ENCODE assay signal across 13 cellular contexts in the genomic region with DNA sequence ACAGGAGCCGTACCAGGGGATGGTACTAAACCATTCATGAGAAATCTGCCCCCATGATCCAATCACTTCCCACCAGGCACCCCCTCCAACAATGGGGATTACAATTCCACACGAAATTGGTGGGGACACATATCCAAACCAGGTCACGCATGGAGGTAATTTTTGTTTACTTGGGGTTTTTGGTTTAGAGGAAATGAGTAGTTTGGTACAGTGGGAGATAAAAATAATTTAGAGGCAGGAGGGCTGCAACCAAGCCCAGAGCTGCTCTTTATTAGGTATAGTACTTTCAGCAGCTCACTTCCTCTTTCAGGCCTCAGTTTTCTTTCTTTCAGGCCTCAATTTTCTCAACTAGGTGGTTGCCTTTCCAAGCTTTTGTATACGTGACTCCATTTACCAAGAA. TPM values are rescaled to one million over a fixed set of nuclear protein-coding genes. Genes with fewer than 3 reads are reported as not detected.
DNase-seq lines count a peak whose midpoint lies in the region; ATAC-seq and TF ChIP-seq lines count a peak whose summit lies in the region.
"Had no signal": no experiment of that assay in that cellular context is flagged by ENCODE, and none has a peak within 500 bp of the region (broad histone marks: within the 10 kb centered on the region; RNA-seq: fewer than 3 reads in every experiment).

No MANE protein-coding gene starts in this region.

- 88% methylated on average over 4 of the region's 4 CpGs for WGBS in lower leg skin, 2 donors

- H3K4me1 Mint-ChIP-seq in activated naive CD4-positive, alpha-beta T cell treated with anti-CD3 and anti-CD28 coated beads for 36 hours (ENCODE audit: low read depth): no peaks in the 10 kb centered on the region

- POLR2A ChIA-PET in GM10248 (lab: Yijun Ruan, JAX): no interaction called here

- ATAC-seq in GM19395 (IDR thresholded peaks at IDR 0.05; ENCODE audit: unreplicated experiment): peak; percentile 90
- ATAC-seq in HG02759 (IDR thresholded peaks at IDR 0.05; ENCODE audit: unreplicated experiment): peak; percentile 77
- ATAC-seq in HG03469 (IDR thresholded peaks at IDR 0.05; ENCODE audit: unreplicated experiment): peak; percentile 84
- ATAC-seq: WTC11 had no signal

- no peak for TF ChIP-seq POLR2A in lower leg skin (IDR thresholded peaks at IDR 0.05)

- DNase-seq in GM10248 (ENCODE audit: extremely low spot score) (peak; percentile 42), lower leg skin (ENCODE audit: low spot score in 2 of 2) (no peak), Ammon's horn (ENCODE audit: low spot score) (no peak), NCI-H2081 (lab: John Stamatoyannopoulos, UW) (no peak)
- DNase-seq in activated naive CD4-positive, alpha-beta T cell treated with anti-CD3 and anti-CD28 coated beads for 36 hours: no peak
- DNase-seq: activated T-cell treated with anti-CD3 and anti-CD28 coated beads, Interleukin-2, amount 50 U/mL, for 48 hours; NCI-H510A treated with DMSO at 0.1 percent for 48 hours; SJCRH30 had no signal

- intact Hi-C loops in lower leg skin (cut with DNase I; ENCODE audit: low total_unique reads): no loop called here
- intact Hi-C loops in activated naive CD4-positive, alpha-beta T cell treated with anti-CD3 and anti-CD28 coated beads for 36 hours (cut with micrococcal nuclease): no loop called here

- TF ChIP-seq CTCF in GM10248 (IDR thresholded peaks at IDR 0.05; ENCODE audit: control extremely low read depth, extremely low read depth, low read depth, missing control alignments): no peak
- no peak for TF ChIP-seq CTCF in lower leg skin (IDR thresholded peaks at IDR 0.05)

- H3K9me3 Mint-ChIP-seq in activated naive CD4-positive, alpha-beta T cell treated with anti-CD3 and anti-CD28 coated beads for 36 hours: no peaks in the 10 kb centered on the region

- no peak overlapping the region for H3K27ac Mint-ChIP-seq in activated naive CD4-positive, alpha-beta T cell treated with anti-CD3 and anti-CD28 coated beads for 36 hours

- H3K4me3 Mint-ChIP-seq in activated naive CD4-positive, alpha-beta T cell treated with anti-CD3 and anti-CD28 coated beads for 36 hours: no peak overlapping the region
- H3K4me3 Mint-ChIP-seq: WTC11 had no signal

- no peaks in the 10 kb centered on the region for H3K36me3 Mint-ChIP-seq in activated naive CD4-positive, alpha-beta T cell treated with anti-CD3 and anti-CD28 coated beads for 36 hours (ENCODE audit: low read depth)

- H3K27me3 Mint-ChIP-seq in activated naive CD4-positive, alpha-beta T cell treated with anti-CD3 and anti-CD28 coated beads for 36 hours (ENCODE audit: low read depth): no peaks in the 10 kb centered on the region

- H3K4me3 ChIP-seq in lower leg skin (ENCODE audit: low read depth, poor library complexity, severe bottlenecking): no peak overlapping the region
- H3K4me3 ChIP-seq: breast epithelium, SJCRH30 had no signal

- CTCF ChIA-PET in GM10248 (lab: Yijun Ruan, JAX): interaction anchor here (1.1 kb wide), 1 partner anchor 33 kb away, joined by 3 read pairs; no protein-coding TSS in a partner anchor
- CTCF ChIA-PET in activated naive CD4-positive, alpha-beta T cell treated with anti-CD3 and anti-CD28 coated beads for 36 hours (lab: Charles Lee): no interaction called here

RNA-seq across cellular contexts. Expression of gene PRUNE2, which starts 23.2 kb away (rescaled TPM):
- total RNA-seq in lower leg skin: 10 to 100 TPM in 1 of 4 donors, 1 to 10 TPM in 3; 4.1 to 13.1 (median 5.4) TPM
- under 1 TPM in 1 of 2 experiments, not detected in 1; 0.38 TPM for total RNA-seq in activated naive CD4-positive, alpha-beta T cell treated with anti-CD3 and anti-CD28 coated beads for 36 hours
